15 cellular contexts compared by ENCODE assay signal in the genomic region with DNA sequence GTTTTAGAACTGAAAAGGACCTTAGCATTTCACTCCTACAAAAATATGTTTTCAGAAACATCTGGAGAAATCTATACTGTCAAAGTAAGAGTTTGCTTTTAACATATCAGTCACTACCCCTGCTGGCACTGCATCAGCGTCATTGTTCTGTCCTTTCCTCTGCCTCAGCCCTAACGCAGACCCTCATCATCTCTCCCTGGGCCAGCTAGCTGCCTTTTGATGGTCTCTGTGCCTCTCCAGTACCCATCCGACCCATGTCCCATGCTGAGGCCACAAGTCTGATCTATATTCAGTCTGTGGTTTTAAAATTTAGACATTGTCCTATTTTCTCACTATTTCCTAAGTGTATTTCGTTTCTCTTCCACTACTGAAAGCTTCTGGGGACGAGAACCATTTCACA. TPM values are rescaled to one million over a fixed set of nuclear protein-coding genes. Genes with fewer than 3 reads are reported as not detected.
DNase-seq lines count a peak whose midpoint lies in the region; ATAC-seq and TF ChIP-seq lines count a peak whose summit lies in the region.
"Had no signal": no experiment of that assay in that cellular context is flagged by ENCODE, and none has a peak within 500 bp of the region (broad histone marks: within the 10 kb centered on the region; RNA-seq: fewer than 3 reads in every experiment).

No MANE protein-coding gene starts in this region.

- no peak overlapping the region for H3K9ac ChIP-seq in mesendoderm (ENCODE audit: low read length)

- no peak overlapping the region for H3K4me3 ChIP-seq in esophagus (ENCODE audit: low read depth in 1 of 2, low read length in 2 of 2)
- no peak overlapping the region for H3K4me3 ChIP-seq in vagina
- no peak overlapping the region for H3K4me3 ChIP-seq in mesendoderm (ENCODE audit: low read length)
- H3K4me3 ChIP-seq: dorsolateral prefrontal cortex, thoracic aorta had no signal

- H3K23ac ChIP-seq in mesendoderm (ENCODE audit: low read length), result no peak overlapping the region

- peaks cover 5% of the 10 kb centered on the region for H3K36me3 Mint-ChIP-seq in activated T-cell treated with anti-CD3 and anti-CD28 coated beads, Interleukin-2, amount 50 U/mL, for 4 hours (ENCODE audit: insufficient read depth)

- no peaks in the 10 kb centered on the region for H3K36me3 ChIP-seq in esophagus (ENCODE audit: control insufficient read depth in 2 of 2, insufficient read depth in 2 of 2, low read length in 1 of 2)
- H3K36me3 ChIP-seq in vagina, result no peaks in the 10 kb centered on the region
- no peaks in the 10 kb centered on the region for H3K36me3 ChIP-seq in mesendoderm (ENCODE audit: control insufficient read depth, insufficient read depth, low read length)
- H3K36me3 ChIP-seq: thoracic aorta had no signal

- peak overlapping the region; percentile 75 for H3K4me3 Mint-ChIP-seq in activated T-cell treated with anti-CD3 and anti-CD28 coated beads, Interleukin-2, amount 50 U/mL, for 4 hours

- H2BK5ac ChIP-seq in mesendoderm (ENCODE audit: low read length), result no peak overlapping the region

- no peak for TF ChIP-seq CTCF in vagina (IDR thresholded peaks at IDR 0.05)

- H3K18ac ChIP-seq in mesendoderm (ENCODE audit: low read length), result no peak overlapping the region

- 68 to 77% methylated on average over 5 of the region's 5 CpGs for WGBS in esophagus, 2 donors
- WGBS in mesendoderm (ENCODE audit: extremely low coverage, insufficient coverage, low lambda C conversion rate), result no CpG with 5 or more reads among the region's 5 CpGs

- H3K4me1 ChIP-seq in esophagus (ENCODE audit: control insufficient read depth in 2 of 2, insufficient read depth in 2 of 2, low read length in 1 of 2), result no peaks in the 10 kb centered on the region
- peaks cover 7% of the 10 kb centered on the region for H3K4me1 ChIP-seq in vagina
- H3K4me1 ChIP-seq in mesendoderm (ENCODE audit: control insufficient read depth, low read depth, low read length), result no peaks in the 10 kb centered on the region

- H3K27me3 ChIP-seq in esophagus (ENCODE audit: control insufficient read depth in 1 of 2, insufficient read depth in 2 of 2, low read length in 2 of 2), result no peaks in the 10 kb centered on the region
- H3K27me3 ChIP-seq in vagina, result no peaks in the 10 kb centered on the region
- no peaks in the 10 kb centered on the region for H3K27me3 ChIP-seq in mesendoderm (ENCODE audit: insufficient read depth, low read length, poor library complexity)
- H3K27me3 ChIP-seq: dorsolateral prefrontal cortex had no signal

- peak in 1 of 2 donors; percentile 23 for ATAC-seq in activated T-cell treated with anti-CD3 and anti-CD28 coated beads, Interleukin-2, amount 50 U/mL, for 4 hours
- ATAC-seq in GM21515 (IDR thresholded peaks at IDR 0.05; ENCODE audit: unreplicated experiment), result no peak

- H3K9me3 Mint-ChIP-seq in activated T-cell treated with anti-CD3 and anti-CD28 coated beads, Interleukin-2, amount 50 U/mL, for 4 hours, result peaks cover 8% of the 10 kb centered on the region

- H3K4ac ChIP-seq in mesendoderm (ENCODE audit: low read depth, low read length), result no peak overlapping the region

- no peak overlapping the region for H2BK120ac ChIP-seq in mesendoderm (ENCODE audit: low read depth, low read length)

- H3K27me3 Mint-ChIP-seq in activated T-cell treated with anti-CD3 and anti-CD28 coated beads, Interleukin-2, amount 50 U/mL, for 4 hours (ENCODE audit: low read depth), result no peaks in the 10 kb centered on the region

- DNase-seq in activated naive CD4-positive, alpha-beta T cell treated with Interleukin-2 at 50 U/mL for 16 hours, result peak; percentile 37
- no peak for DNase-seq in activated naive CD4-positive, alpha-beta T cell treated with anti-CD3 and anti-CD28 coated beads, Interleukin-2, amount 50 U/mL, for 16 hours
- DNase-seq in activated T-cell treated with anti-CD3 and anti-CD28 coated beads, Interleukin-2, amount 50 U/mL, for 4 hours, result no peak
- DNase-seq in vagina (ENCODE audit: extremely low spot score in 2 of 2) (no peak), NCI-H1436 treated with DMSO at 0.1 percent for 48 hours (lab: John Stamatoyannopoulos, UW) (no peak), mesendoderm (no peak)
- DNase-seq: aorta, dorsolateral prefrontal cortex, mammary epithelial cell, nucleus accumbens had no signal

- intact Hi-C loops in vagina (cut with DNase I), result no loop called here

- H3K27ac ChIP-seq in esophagus (ENCODE audit: low read depth in 2 of 2, low read length in 1 of 2), result peak overlapping the region; percentile 78 to 85
- peak overlapping the region; percentile 62 for H3K27ac ChIP-seq in vagina
- H3K27ac ChIP-seq in mesendoderm (ENCODE audit: low read depth, low read length), result no peak overlapping the region
- H3K27ac ChIP-seq: dorsolateral prefrontal cortex, thoracic aorta had no signal

- H3K56ac ChIP-seq in mesendoderm (ENCODE audit: low read length), result no peak overlapping the region

- no peak overlapping the region for H2BK15ac ChIP-seq in mesendoderm (replicated peaks; ENCODE audit: low read depth)

- no peak overlapping the region for H4K5ac ChIP-seq in mesendoderm (ENCODE audit: low read length)

- H3K79me2 ChIP-seq in mesendoderm (ENCODE audit: control insufficient read depth, insufficient read depth, low read length), result no peaks in the 10 kb centered on the region

- no peak overlapping the region for H4K8ac ChIP-seq in mesendoderm (ENCODE audit: low read depth, low read length)

- TF ChIP-seq POLR2A in vagina (IDR thresholded peaks at IDR 0.05), result no peak

- no peaks in the 10 kb centered on the region for H3K9me3 ChIP-seq in esophagus (ENCODE audit: control insufficient read depth in 2 of 2, insufficient read depth in 1 of 2, low read depth in 1 of 2, low read length in 1 of 2)
- no peaks in the 10 kb centered on the region for H3K9me3 ChIP-seq in vagina
- H3K9me3 ChIP-seq: thoracic aorta had no signal

- no peak overlapping the region for H3K4me2 ChIP-seq in mesendoderm (ENCODE audit: low read length)

- H2AK5ac ChIP-seq in mesendoderm (ENCODE audit: low read length), result no peak overlapping the region

- peaks cover 84% of the 10 kb centered on the region for H3K4me1 Mint-ChIP-seq in activated T-cell treated with anti-CD3 and anti-CD28 coated beads, Interleukin-2, amount 50 U/mL, for 4 hours (ENCODE audit: low read depth)

- H3K79me1 ChIP-seq in mesendoderm (ENCODE audit: low read length), result no peaks in the 10 kb centered on the region

RNA-seq across cellular contexts. Expression of a gene that starts 53.2 kb away (rescaled TPM):
- total RNA-seq in activated T-cell treated with anti-CD3 and anti-CD28 coated beads, Interleukin-2, amount 50 U/mL, for 4 hours, result 100 to 1,000 TPM; 353 to 393 (median 374) TPM
- polyA plus RNA-seq in esophagus, result 1 to 10 TPM; 4.8 to 5.4 TPM
- total RNA-seq in vagina, result 8.3 TPM
- not detected for polyA plus RNA-seq in mesendoderm (2013, experiment 1 of 2)
- not detected for polyA plus RNA-seq in mesendoderm (2013, experiment 2 of 2)
- total RNA-seq: frontal cortex, mammary epithelial cell had no signal
- polyA plus RNA-seq: AG04450, mammary epithelial cell had no signal

Comparison
In these comparisons a context has a peak if more than half of its experiments do, and no peak if none do; other contexts are left out.
1. RNA of a gene that starts 53.2 kb away (total RNA-seq): 353 to 393 TPM in activated T-cell treated with anti-CD3 and anti-CD28 coated beads, Interleukin-2, amount 50 U/mL, for 4 hours; 8.3 TPM in vagina (single experiment); every median in the first group is over 10 times any median in the second.